In genomic region chr3:72319202-72320095, GRCh38 we compare ENCODE assay signal across 17 cellular contexts.
DNase-seq lines count a peak whose midpoint lies in the region; ATAC-seq and TF ChIP-seq lines count a peak whose summit lies in the region.
"Had no signal": no experiment of that assay in that cellular context is flagged by ENCODE, and none has a peak within 500 bp of the region (broad histone marks: within the 10 kb centered on the region; RNA-seq: fewer than 3 reads in every experiment).

No MANE protein-coding gene starts in this region.

- no peaks in the 10 kb centered on the region for H3F3A ChIP-seq in SK-N-SH (replicated peaks; ENCODE audit: insufficient read depth)

- H3K27ac ChIP-seq in brain microvascular endothelial cell: no peak overlapping the region
- no peak overlapping the region for H3K27ac ChIP-seq in aorta (ENCODE audit: low read depth in 1 of 2, low read length in 2 of 2)
- H3K27ac ChIP-seq in SK-N-SH (ENCODE audit: low read depth in 2 of 2, low read length in 1 of 2): no peak overlapping the region
- H3K27ac ChIP-seq: PC-9 had no signal

- H3K27me3 ChIP-seq in brain microvascular endothelial cell (replicated peaks): no peaks in the 10 kb centered on the region
- no peaks in the 10 kb centered on the region for H3K27me3 ChIP-seq in aorta (ENCODE audit: control insufficient read depth in 1 of 2, insufficient read depth in 2 of 2, low read length in 1 of 2)
- peaks cover 4% of the 10 kb centered on the region for H3K27me3 ChIP-seq in SK-N-SH (ENCODE audit: insufficient read depth)

- DNase-seq in AG10803 (ENCODE audit: low read depth): peak; percentile 52
- DNase-seq in HFFc6: peak; percentile 58
- peak; percentile 44 for DNase-seq in brain microvascular endothelial cell
- DNase-seq in kidney tubule cell (ENCODE audit: low spot score): peak; percentile 34
- DNase-seq in aorta: no peak
- DNase-seq in activated naive CD8-positive, alpha-beta T cell treated with anti-CD3 and anti-CD28 coated beads, Interleukin-2, amount 50 U/mL, for 24 hours: no peak
- DNase-seq in SK-N-SH: no peak
- DNase-seq: activated CD8-positive, alpha-beta T cell treated with anti-CD3 and anti-CD28 coated beads for 36 hours; activated gamma-delta T cell treated with Interleukin-2 at 50 U/mL for 16 hours; caudate nucleus; H9; NCI-H1105; PC-9; retina; stimulated activated naive CD4-positive, alpha-beta T cell had no signal

- ATAC-seq in aorta (ENCODE audit: low FRiP score) (no peak), HG03175 (IDR thresholded peaks at IDR 0.05; ENCODE audit: unreplicated experiment) (no peak)
- ATAC-seq in activated naive CD8-positive, alpha-beta T cell treated with anti-CD3 and anti-CD28 coated beads, Interleukin-2, amount 50 U/mL, for 24 hours: no peak
- ATAC-seq: activated CD8-positive, alpha-beta T cell treated with anti-CD3 and anti-CD28 coated beads for 36 hours had no signal

- in situ Hi-C loops in brain microvascular endothelial cell (cut with HindIII; ENCODE audit: low pct_ligation_motif_present, low sequenced_read_pairs): no loop called here

- POLR2A ChIA-PET in SK-N-SH (lab: Yijun Ruan, JAX): interaction anchor here (1.1 kb wide), 1 partner anchor 12 kb away, joined by 3 read pairs; no protein-coding TSS in a partner anchor

- H3K9me3 Mint-ChIP-seq in HFFc6: no peaks in the 10 kb centered on the region
- H3K9me3 Mint-ChIP-seq in activated naive CD8-positive, alpha-beta T cell treated with anti-CD3 and anti-CD28 coated beads, Interleukin-2, amount 50 U/mL, for 24 hours: no peaks in the 10 kb centered on the region
- H3K9me3 Mint-ChIP-seq: activated CD8-positive, alpha-beta T cell treated with anti-CD3 and anti-CD28 coated beads for 36 hours; CD14-positive monocyte; H9 had no signal

- no peaks in the 10 kb centered on the region for H3K79me2 ChIP-seq in SK-N-SH (ENCODE audit: insufficient read depth)

- H3K36me3 ChIP-seq in brain microvascular endothelial cell (replicated peaks) (no peaks in the 10 kb centered on the region), aorta (ENCODE audit: control insufficient read depth in 1 of 2, insufficient read depth in 2 of 2, low read length in 1 of 2) (no peaks in the 10 kb centered on the region), SK-N-SH (replicated peaks in 1 of 2; ENCODE audit: control insufficient read depth in 1 of 2, insufficient read depth in 2 of 2, low read length in 1 of 2) (no peaks in the 10 kb centered on the region)

- TF ChIP-seq RAD21 in SK-N-SH (IDR thresholded peaks at IDR 0.05; ENCODE audit: low read length): no peak

- H3K36me3 Mint-ChIP-seq in HFFc6 (ENCODE audit: low read depth): no peaks in the 10 kb centered on the region
- no peaks in the 10 kb centered on the region for H3K36me3 Mint-ChIP-seq in activated naive CD8-positive, alpha-beta T cell treated with anti-CD3 and anti-CD28 coated beads, Interleukin-2, amount 50 U/mL, for 24 hours (ENCODE audit: low read depth)
- H3K36me3 Mint-ChIP-seq: CD14-positive monocyte had no signal

- H3K4me1 Mint-ChIP-seq in HFFc6 (ENCODE audit: low read depth): peaks cover 29% of the 10 kb centered on the region
- H3K4me1 Mint-ChIP-seq in activated naive CD8-positive, alpha-beta T cell treated with anti-CD3 and anti-CD28 coated beads, Interleukin-2, amount 50 U/mL, for 24 hours: no peaks in the 10 kb centered on the region
- H3K4me1 Mint-ChIP-seq: H9 had no signal

- H3K4me1 ChIP-seq in aorta (ENCODE audit: control insufficient read depth in 1 of 2, insufficient read depth in 2 of 2, low read length in 2 of 2): no peaks in the 10 kb centered on the region
- H3K4me1 ChIP-seq in SK-N-SH (ENCODE audit: control insufficient read depth in 1 of 2, insufficient read depth in 2 of 2, low read depth in 1 of 2, low read length in 1 of 2): peaks cover 0 to 19% of the 10 kb centered on the region in 2 experiments; a peak in 1 of 4 replicates

- H3K9ac ChIP-seq in SK-N-SH: no peak overlapping the region

- H3K4me2 ChIP-seq in SK-N-SH: no peak overlapping the region
- H3K4me2 ChIP-seq: PC-9 had no signal

- TF ChIP-seq EP300 in SK-N-SH (IDR thresholded peaks at IDR 0.05; ENCODE audit: borderline replicate concordance in 1 of 2, low read depth in 1 of 2, low read length in 1 of 2): no peak

- CTCF ChIA-PET in SK-N-SH (lab: Yijun Ruan, JAX): interaction anchor here (1.5 kb wide), 1 partner anchor 12 kb away, joined by 3 read pairs; no protein-coding TSS in a partner anchor

- intact Hi-C loops in aorta (cut with DNase I): no loop called here

- H2AFZ ChIP-seq in SK-N-SH (ENCODE audit: low read depth): no peak overlapping the region
- H2AFZ ChIP-seq: PC-9 had no signal

- H3K9me3 ChIP-seq in aorta (ENCODE audit: control insufficient read depth, low read length) (no peaks in the 10 kb centered on the region), SK-N-SH (no peaks in the 10 kb centered on the region)

- peak overlapping the region; percentile 62 for H3K27ac Mint-ChIP-seq in HFFc6
- no peak overlapping the region for H3K27ac Mint-ChIP-seq in activated naive CD8-positive, alpha-beta T cell treated with anti-CD3 and anti-CD28 coated beads, Interleukin-2, amount 50 U/mL, for 24 hours
- H3K27ac Mint-ChIP-seq: activated CD8-positive, alpha-beta T cell treated with anti-CD3 and anti-CD28 coated beads for 36 hours; CD14-positive monocyte; H9 had no signal

- no peak for TF ChIP-seq CTCF in AG10803 (conservative IDR thresholded peaks at IDR 0.05; ENCODE audit: low read length)
- TF ChIP-seq CTCF in HFFc6 (IDR thresholded peaks at IDR 0.05): no peak
- no peak for TF ChIP-seq CTCF in brain microvascular endothelial cell (IDR thresholded peaks at IDR 0.05; ENCODE audit: low read depth, low read length, missing control alignments)
- TF ChIP-seq CTCF in SK-N-SH (IDR thresholded peaks at IDR 0.05): no peak

- H3K4me3 ChIP-seq in AG10803 (ENCODE audit: low read length): no peak overlapping the region
- H3K4me3 ChIP-seq in brain microvascular endothelial cell (ENCODE audit: low read depth, low read length): no peak overlapping the region
- no peak overlapping the region for H3K4me3 ChIP-seq in aorta (ENCODE audit: low read length in 2 of 2)
- H3K4me3 ChIP-seq in SK-N-SH (ENCODE audit: low read depth in 2 of 2, low read length in 1 of 2): no peak overlapping the region
- H3K4me3 ChIP-seq: PC-9 had no signal

- no peaks in the 10 kb centered on the region for H3K9me2 ChIP-seq in SK-N-SH

- H4K20me1 ChIP-seq in SK-N-SH (ENCODE audit: insufficient read depth): no peaks in the 10 kb centered on the region

- no peaks in the 10 kb centered on the region; the same call in 1 of the 2 replicates for H3K27me3 Mint-ChIP-seq in HFFc6 (ENCODE audit: insufficient read depth)
- H3K27me3 Mint-ChIP-seq in activated naive CD8-positive, alpha-beta T cell treated with anti-CD3 and anti-CD28 coated beads, Interleukin-2, amount 50 U/mL, for 24 hours: no peaks in the 10 kb centered on the region
- H3K27me3 Mint-ChIP-seq: activated CD8-positive, alpha-beta T cell treated with anti-CD3 and anti-CD28 coated beads for 36 hours had no signal

- H3K4me3 Mint-ChIP-seq in HFFc6: no peak overlapping the region
- no peak overlapping the region for H3K4me3 Mint-ChIP-seq in activated naive CD8-positive, alpha-beta T cell treated with anti-CD3 and anti-CD28 coated beads, Interleukin-2, amount 50 U/mL, for 24 hours
- H3K4me3 Mint-ChIP-seq: activated CD8-positive, alpha-beta T cell treated with anti-CD3 and anti-CD28 coated beads for 36 hours; CD14-positive monocyte; H9 had no signal

- WGBS in aorta, 2 donors: 86 to 90% methylated on average over 6 of the region's 6 CpGs
- WGBS in SK-N-SH (ENCODE audit: low lambda C conversion rate): 73% methylated on average over 6 of the region's 6 CpGs

TF ChIP-seq in SK-N-SH, 30 proteins besides CTCF, POLR2A, EP300 and RAD21:
- TF ChIP-seq USF2 (IDR thresholded peaks at IDR 0.05; ENCODE audit: borderline replicate concordance, low read depth, low read length) (no peak), GABPA (IDR thresholded peaks at IDR 0.05; ENCODE audit: low read depth) (no peak), SMC3 (IDR thresholded peaks at IDR 0.05; ENCODE audit: low read depth, low read length) (no peak), YY1 (IDR thresholded peaks at IDR 0.05; ENCODE audit: low read depth) (no peak), ZBTB33 (IDR thresholded peaks at IDR 0.05; ENCODE audit: borderline replicate concordance, low read depth) (no peak), MXI1 (IDR thresholded peaks at IDR 0.05; ENCODE audit: low read depth, low read length) (no peak), USF1 (IDR thresholded peaks at IDR 0.05; ENCODE audit: borderline replicate concordance, low read depth) (no peak), MEF2A (IDR thresholded peaks at IDR 0.05; ENCODE audit: borderline replicate concordance, low read depth) (no peak), ELF1 (IDR thresholded peaks at IDR 0.05) (no peak), GATA2 (CRISPR knock-in tag; IDR thresholded peaks at IDR 0.05) (no peak), RCOR1 (IDR thresholded peaks at IDR 0.05; ENCODE audit: low read length) (no peak)

Comparison
In these comparisons a context has a peak if more than half of its experiments do, and no peak if none do; other contexts are left out.
1. DNase-seq: peak in AG10803 (single experiment), HFFc6 (single experiment), brain microvascular endothelial cell (single experiment) and kidney tubule cell (single experiment); none in aorta (0 of 2), activated naive CD8-positive, alpha-beta T cell treated with anti-CD3 and anti-CD28 coated beads, Interleukin-2, amount 50 U/mL, for 24 hours (single experiment) and SK-N-SH (single experiment).